ENCODE assay signal across 8 cellular contexts in the genomic region with DNA sequence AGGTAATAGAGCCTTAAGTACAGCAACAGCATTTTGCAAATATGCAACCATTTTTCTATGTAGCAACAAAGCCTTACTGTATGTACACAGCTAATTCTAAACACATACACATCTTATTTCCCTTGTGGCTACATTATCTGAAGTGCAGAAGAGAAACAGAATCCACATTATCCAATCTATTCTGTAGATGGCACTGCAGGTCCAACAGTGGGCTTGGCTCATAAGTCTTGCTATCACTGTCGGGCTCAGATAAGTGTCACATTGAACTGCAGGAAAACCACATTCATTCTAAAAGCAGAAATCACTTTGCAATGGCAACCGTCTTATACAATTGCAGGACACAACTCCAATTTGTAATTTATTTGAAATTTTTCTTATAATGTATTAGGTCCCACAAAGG.
DNase-seq lines count a peak whose midpoint lies in the region; ATAC-seq, FAIRE-seq and TF ChIP-seq lines count a peak whose summit lies in the region.

No MANE protein-coding gene starts in this region.

- no peak overlapping the region for H3K27ac ChIP-seq in RWPE2 (ENCODE audit: poor library complexity, severe bottlenecking)

- H3K36me3 ChIP-seq in RWPE2 (ENCODE audit: low read depth) = no peaks in the 10 kb centered on the region

- no peaks in the 10 kb centered on the region for H3K4me1 ChIP-seq in RWPE2 (ENCODE audit: insufficient read depth, poor library complexity, severe bottlenecking)

- TF ChIP-seq CTCF in RWPE2 (IDR thresholded peaks at IDR 0.05; ENCODE audit: poor library complexity, severe bottlenecking) = peak; percentile 42

- ATAC-seq in RWPE2 (ENCODE audit: low read depth) (peak; percentile 46; the same call in 1 of the 3 replicates), GM19463 (IDR thresholded peaks at IDR 0.05; ENCODE audit: unreplicated experiment) (no peak), HG02973 (IDR thresholded peaks at IDR 0.05; ENCODE audit: unreplicated experiment) (no peak), GM21360 (IDR thresholded peaks at IDR 0.05; ENCODE audit: unreplicated experiment) (no peak)

- FAIRE-seq in HTR-8/SVneo (lab: Jason Lieb, UNC) = no peak

- no peaks in the 10 kb centered on the region for H3K9me3 ChIP-seq in RWPE2 (ENCODE audit: severe bottlenecking)

- in situ Hi-C loops in G401 (cut with HindIII; ENCODE audit: low sequenced_read_pairs) = no loop called here

- H3K27me3 ChIP-seq in RWPE2 (ENCODE audit: insufficient read depth, poor library complexity, severe bottlenecking) = no peaks in the 10 kb centered on the region

- H3K4me3 ChIP-seq in RWPE2 (ENCODE audit: severe bottlenecking) = no peak overlapping the region

- DNase-seq in G401 (ENCODE audit: low spot score) (peak; percentile 43), HTR-8/SVneo (ENCODE audit: insufficient read length, low spot score) (peak; percentile 8), RWPE2 (ENCODE audit: low spot score) (no peak), inferior parietal cortex (ENCODE audit: extremely low spot score) (peak; percentile 58)
- DNase-seq in effector CD8-positive, alpha-beta T cell (lab: John Stamatoyannopoulos, UW) = no peak

Comparison
In these comparisons a context has a peak if more than half of its experiments do, and no peak if none do; other contexts are left out.
1. DNase-seq: peak in G401 (single experiment), HTR-8/SVneo (single experiment) and inferior parietal cortex (single experiment); none in RWPE2 (single experiment) and effector CD8-positive, alpha-beta T cell (single experiment).